Comparison of ENCODE assay signal across 8 cellular contexts in genomic region chr1:248873409-248873992, GRCh38. TPM values are rescaled to one million over a fixed set of nuclear protein-coding genes. Genes with fewer than 3 reads are reported as not detected.
DNase-seq lines count a peak whose midpoint lies in the region; ATAC-seq and TF ChIP-seq lines count a peak whose summit lies in the region.

No MANE protein-coding gene starts in this region.

- H3K27me3 Mint-ChIP-seq in activated T-cell treated with anti-CD3 and anti-CD28 coated beads, Interleukin-2, amount 50 U/mL, for 72 hours (ENCODE audit: low read depth): no peaks in the 10 kb centered on the region
- no peaks in the 10 kb centered on the region for H3K27me3 Mint-ChIP-seq in naive B cell

- DNase-seq in DMS53 (lab: John Stamatoyannopoulos, UW) (peak; percentile 97), KG1 (lab: John Stamatoyannopoulos, UW) (peak; percentile 96), fibroblast of gingiva (ENCODE audit: low read depth) (peak; percentile 96), naive B cell (peak; percentile 87)
- peak; percentile 93 for DNase-seq in activated T-cell treated with anti-CD3 and anti-CD28 coated beads, Interleukin-2, amount 50 U/mL, for 72 hours
- DNase-seq in stimulated activated effector memory CD8-positive, alpha-beta T cell treated with anti-CD3 and anti-CD28 coated beads, Interleukin-12 subunit alpha, Interleukin-12 subunit beta, amount 100 ng/mL, for 72 hours (ENCODE audit: low spot score in 2 of 2): peak; percentile 98 to 99

- H3K4me3 Mint-ChIP-seq in activated T-cell treated with anti-CD3 and anti-CD28 coated beads, Interleukin-2, amount 50 U/mL, for 72 hours: peak overlapping the region; percentile 91 to 99
- peak overlapping the region; percentile 89 to 99 (median 98) for H3K4me3 Mint-ChIP-seq in naive B cell
- peak overlapping the region; percentile 84 for H3K4me3 Mint-ChIP-seq in stimulated activated effector memory CD8-positive, alpha-beta T cell treated with anti-CD3 and anti-CD28 coated beads, Interleukin-12 subunit alpha, Interleukin-12 subunit beta, amount 100 ng/mL, for 72 hours

- H3K4me1 Mint-ChIP-seq in activated T-cell treated with anti-CD3 and anti-CD28 coated beads, Interleukin-2, amount 50 U/mL, for 72 hours (ENCODE audit: low read depth): peaks cover 26% of the 10 kb centered on the region
- peaks cover 18 to 32% (median 20%) of the 10 kb centered on the region in 3 donors for H3K4me1 Mint-ChIP-seq in naive B cell
- H3K4me1 Mint-ChIP-seq in stimulated activated effector memory CD8-positive, alpha-beta T cell treated with anti-CD3 and anti-CD28 coated beads, Interleukin-12 subunit alpha, Interleukin-12 subunit beta, amount 100 ng/mL, for 72 hours: peaks cover 25% of the 10 kb centered on the region

- peak overlapping the region; percentile 100 for H3K27ac Mint-ChIP-seq in activated T-cell treated with anti-CD3 and anti-CD28 coated beads, Interleukin-2, amount 50 U/mL, for 72 hours
- peak overlapping the region; percentile 97 to 100 (median 99) for H3K27ac Mint-ChIP-seq in naive B cell
- H3K27ac Mint-ChIP-seq in stimulated activated effector memory CD8-positive, alpha-beta T cell treated with anti-CD3 and anti-CD28 coated beads, Interleukin-12 subunit alpha, Interleukin-12 subunit beta, amount 100 ng/mL, for 72 hours: peak overlapping the region; percentile 100

- H3K9me3 Mint-ChIP-seq in activated T-cell treated with anti-CD3 and anti-CD28 coated beads, Interleukin-2, amount 50 U/mL, for 72 hours: no peaks in the 10 kb centered on the region
- peaks cover 0 to 10% (median 0%) of the 10 kb centered on the region in 7 donors for H3K9me3 Mint-ChIP-seq in naive B cell
- no peaks in the 10 kb centered on the region for H3K9me3 Mint-ChIP-seq in stimulated activated effector memory CD8-positive, alpha-beta T cell treated with anti-CD3 and anti-CD28 coated beads, Interleukin-12 subunit alpha, Interleukin-12 subunit beta, amount 100 ng/mL, for 72 hours

- peak; percentile 79 for ATAC-seq in GM21737 (IDR thresholded peaks at IDR 0.05; ENCODE audit: unreplicated experiment)
- peak; percentile 86 to 88 for ATAC-seq in activated T-cell treated with anti-CD3 and anti-CD28 coated beads, Interleukin-2, amount 50 U/mL, for 72 hours (replicated peaks in 1 of 2)
- ATAC-seq in naive B cell (ENCODE audit: low read depth in 2 of 2): peak; percentile 79 to 83
- peak; percentile 93 for ATAC-seq in stimulated activated effector memory CD8-positive, alpha-beta T cell treated with anti-CD3 and anti-CD28 coated beads, Interleukin-12 subunit alpha, Interleukin-12 subunit beta, amount 100 ng/mL, for 72 hours

- H3K36me3 Mint-ChIP-seq in activated T-cell treated with anti-CD3 and anti-CD28 coated beads, Interleukin-2, amount 50 U/mL, for 72 hours (ENCODE audit: insufficient read depth in 2 of 2): peaks cover 0 to 7% of the 10 kb centered on the region in 2 donors
- H3K36me3 Mint-ChIP-seq in naive B cell: peaks cover 0 to 10% of the 10 kb centered on the region in 2 donors
- H3K36me3 Mint-ChIP-seq in stimulated activated effector memory CD8-positive, alpha-beta T cell treated with anti-CD3 and anti-CD28 coated beads, Interleukin-12 subunit alpha, Interleukin-12 subunit beta, amount 100 ng/mL, for 72 hours: peaks cover 29% of the 10 kb centered on the region

TF ChIP-seq in PFSK-1, 5 proteins besides CTCF, POLR2A, EP300 and RAD21:
- peak; percentile 15 for TF ChIP-seq FOXP2 (optimal IDR thresholded peaks at IDR 0.05; ENCODE audit: borderline replicate concordance, extremely low read depth, extremely low read length, insufficient read depth)
- TF ChIP-seq TAF1 (IDR thresholded peaks at IDR 0.05; ENCODE audit: borderline replicate concordance, insufficient read depth, low read length): no peak
- no peak for TF ChIP-seq REST (IDR thresholded peaks at IDR 0.05; ENCODE audit: insufficient read depth in 1 of 2, low read depth in 2 of 2, low read length in 2 of 2)
- TF ChIP-seq SIN3A (IDR thresholded peaks at IDR 0.05; ENCODE audit: borderline replicate concordance, insufficient read depth, low read length): no peak
- TF ChIP-seq POLR2AphosphoS5 (IDR thresholded peaks at IDR 0.05; ENCODE audit: low read depth, low read length): no peak
TF ChIP-seq in PFSK-1: peak in this region for 1.

RNA-seq across cellular contexts. Expression of gene ZNF692, which starts 14.6 kb away (rescaled TPM):
- 85.9 TPM for polyA plus RNA-seq in PFSK-1 (2012; ENCODE audit: insufficient read length, low read depth)
- 10 to 100 TPM; 42.8 to 57.6 TPM for total RNA-seq in activated T-cell treated with anti-CD3 and anti-CD28 coated beads, Interleukin-2, amount 50 U/mL, for 72 hours
- polyA plus RNA-seq in naive B cell (ENCODE audit: low read depth in 6 of 6): 10 to 100 TPM in 1 of 6 donors, 1 to 10 TPM in 5; 3.1 to 16.1 (median 8.4) TPM

RNA-seq across cellular contexts. Expression of gene PGBD2, which starts 32.5 kb away (rescaled TPM):
- 3.7 TPM for polyA plus RNA-seq in PFSK-1 (2012; ENCODE audit: insufficient read length, low read depth)
- 1 to 10 TPM; 4.0 to 6.1 TPM for total RNA-seq in activated T-cell treated with anti-CD3 and anti-CD28 coated beads, Interleukin-2, amount 50 U/mL, for 72 hours
- polyA plus RNA-seq in naive B cell (ENCODE audit: low read depth in 6 of 6): 10 to 100 TPM in 5 of 6 donors, 1 to 10 TPM in 1; 9.1 to 23.2 (median 17.7) TPM

RNA-seq across cellular contexts. Expression of gene ZNF672, which starts 35.5 kb away (rescaled TPM):
- 49.7 TPM for polyA plus RNA-seq in PFSK-1 (2012; ENCODE audit: insufficient read length, low read depth)
- 10 to 100 TPM; 42.2 to 47.6 TPM for total RNA-seq in activated T-cell treated with anti-CD3 and anti-CD28 coated beads, Interleukin-2, amount 50 U/mL, for 72 hours
- polyA plus RNA-seq in naive B cell (ENCODE audit: low read depth in 6 of 6): 10 to 100 TPM; 31.7 to 61.5 (median 41.1) TPM

RNA-seq across cellular contexts. Expression of gene SH3BP5L, which starts 47.8 kb away (rescaled TPM):
- 19.1 TPM for polyA plus RNA-seq in PFSK-1 (2012; ENCODE audit: insufficient read length, low read depth)
- total RNA-seq in activated T-cell treated with anti-CD3 and anti-CD28 coated beads, Interleukin-2, amount 50 U/mL, for 72 hours: 10 to 100 TPM; 23.1 to 25.3 TPM
- 1 to 10 TPM; 1.5 to 5.3 (median 2.8) TPM for polyA plus RNA-seq in naive B cell (ENCODE audit: low read depth in 6 of 6)

Comparison
In these comparisons a context has a peak if more than half of its experiments do, and no peak if none do; other contexts are left out.
1. Peak in every context shown above with its lines: DNase-seq and ATAC-seq.